ENCODE assay signal across 1 cellular context in the genomic region with DNA sequence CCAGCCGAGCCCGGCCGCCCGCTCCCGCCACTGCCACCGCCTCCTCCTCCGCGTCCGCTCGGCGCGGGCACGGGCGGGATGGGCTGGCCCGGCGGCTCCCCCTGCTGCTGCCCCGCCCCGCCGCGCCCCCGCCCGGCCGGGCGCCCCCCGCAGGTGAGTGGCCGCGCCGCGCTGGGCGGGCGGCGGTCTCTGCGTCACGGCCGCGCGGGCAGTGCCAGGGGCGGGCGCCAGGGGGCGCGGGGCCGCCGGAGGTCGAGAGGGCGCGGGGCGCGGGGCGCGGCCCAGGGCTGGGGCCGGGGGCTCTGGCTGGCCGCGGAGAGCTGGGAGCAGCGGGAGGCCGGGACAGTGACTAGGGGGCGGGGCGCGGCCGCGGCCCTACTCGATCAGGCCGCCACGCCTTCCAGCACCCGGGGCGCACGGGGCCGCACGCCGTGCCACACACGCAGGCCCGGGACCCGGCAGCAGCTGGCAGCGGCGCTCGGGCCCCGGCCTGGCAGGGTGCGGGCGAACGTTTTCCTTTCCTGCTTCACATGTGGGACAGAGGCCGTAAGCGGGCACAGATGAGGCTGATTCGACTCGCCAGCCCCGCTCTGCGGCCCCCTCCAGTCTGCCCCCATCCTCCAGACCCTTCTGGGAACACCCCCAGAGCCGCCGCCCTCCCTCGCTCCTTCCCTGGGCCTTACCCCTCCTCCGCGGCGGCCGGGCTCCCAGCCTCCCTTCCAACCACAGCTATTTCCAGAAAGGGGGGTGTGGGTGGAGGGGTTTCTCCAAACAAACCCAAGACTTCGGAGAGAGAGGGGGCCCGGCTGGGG.
TF ChIP-seq lines count a peak whose summit lies in the region.

No MANE protein-coding gene starts in this region.

TF ChIP-seq in K562, 482 proteins besides CTCF, POLR2A, EP300 and RAD21 (continues in another document):
- no peak for TF ChIP-seq POLR2H (tag; IDR thresholded peaks at IDR 0.05; ENCODE audit: low read depth)
- TF ChIP-seq ZFX (CRISPR knock-in tag; IDR thresholded peaks at IDR 0.05), result peak; percentile 41; the same call in 1 of the 2 replicates
- TF ChIP-seq, protein P1, sequence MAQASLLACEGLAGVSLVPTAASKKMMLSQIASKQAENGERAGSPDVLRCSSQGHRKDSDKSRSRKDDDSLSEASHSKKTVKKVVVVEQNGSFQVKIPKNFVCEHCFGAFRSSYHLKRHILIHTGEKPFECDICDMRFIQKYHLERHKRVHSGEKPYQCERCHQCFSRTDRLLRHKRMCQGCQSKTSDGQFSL (CRISPR knock-in tag; IDR thresholded peaks at IDR 0.05), result no peak
- TF ChIP-seq, protein P1 (tag; IDR thresholded peaks at IDR 0.05), result no peak
- TF ChIP-seq MIER1 (IDR thresholded peaks at IDR 0.05; ENCODE audit: low read depth), result no peak
- 0 out of 2 replicates have a peak, but pooled peaks have one; percentile 6 for TF ChIP-seq ELF1 (tag; IDR thresholded peaks at IDR 0.05)
- TF ChIP-seq, protein P2, sequence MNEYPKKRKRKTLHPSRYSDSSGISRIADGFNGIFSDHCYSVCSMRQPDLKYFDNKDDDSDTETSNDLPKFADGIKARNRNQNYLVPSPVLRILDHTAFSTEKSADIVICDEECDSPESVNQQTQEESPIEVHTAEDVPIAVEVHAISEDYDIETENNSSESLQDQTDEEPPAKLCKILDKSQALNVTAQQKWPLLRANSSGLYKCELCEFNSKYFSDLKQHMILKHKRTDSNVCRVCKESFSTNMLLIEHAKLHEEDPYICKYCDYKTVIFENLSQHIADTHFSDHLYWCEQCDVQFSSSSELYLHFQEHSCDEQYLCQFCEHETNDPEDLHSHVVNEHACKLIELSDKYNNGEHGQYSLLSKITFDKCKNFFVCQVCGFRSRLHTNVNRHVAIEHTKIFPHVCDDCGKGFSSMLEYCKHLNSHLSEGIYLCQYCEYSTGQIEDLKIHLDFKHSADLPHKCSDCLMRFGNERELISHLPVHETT (CRISPR knock-in tag; conservative IDR thresholded peaks at IDR 0.05 in 1 of 2, IDR thresholded peaks at IDR 0.05 in 1 of 2), result peak in 1 of 2 experiments; percentile 95; a peak in 2 of 4 replicates
- TF ChIP-seq, protein P3, sequence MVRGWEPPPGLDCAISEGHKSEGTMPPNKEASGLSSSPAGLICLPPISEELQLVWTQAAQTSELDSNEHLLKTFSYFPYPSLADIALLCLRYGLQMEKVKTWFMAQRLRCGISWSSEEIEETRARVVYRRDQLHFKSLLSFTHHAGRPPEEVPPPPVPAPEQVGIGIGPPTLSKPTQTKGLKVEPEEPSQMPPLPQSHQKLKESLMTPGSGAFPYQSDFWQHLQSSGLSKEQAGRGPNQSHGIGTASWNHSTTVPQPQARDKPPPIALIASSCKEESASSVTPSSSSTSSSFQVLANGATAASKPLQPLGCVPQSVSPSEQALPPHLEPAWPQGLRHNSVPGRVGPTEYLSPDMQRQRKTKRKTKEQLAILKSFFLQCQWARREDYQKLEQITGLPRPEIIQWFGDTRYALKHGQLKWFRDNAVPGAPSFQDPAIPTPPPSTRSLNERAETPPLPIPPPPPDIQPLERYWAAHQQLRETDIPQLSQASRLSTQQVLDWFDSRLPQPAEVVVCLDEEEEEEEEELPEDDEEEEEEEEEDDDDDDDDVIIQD (CRISPR knock-in tag; IDR thresholded peaks at IDR 0.05), result no peak
- TF ChIP-seq SETDB1 (IDR thresholded peaks at IDR 0.05; ENCODE audit: low read length), result no peak
- no peak for TF ChIP-seq SP1 (CRISPR knock-in tag; IDR thresholded peaks at IDR 0.05)
- TF ChIP-seq, protein P4, sequence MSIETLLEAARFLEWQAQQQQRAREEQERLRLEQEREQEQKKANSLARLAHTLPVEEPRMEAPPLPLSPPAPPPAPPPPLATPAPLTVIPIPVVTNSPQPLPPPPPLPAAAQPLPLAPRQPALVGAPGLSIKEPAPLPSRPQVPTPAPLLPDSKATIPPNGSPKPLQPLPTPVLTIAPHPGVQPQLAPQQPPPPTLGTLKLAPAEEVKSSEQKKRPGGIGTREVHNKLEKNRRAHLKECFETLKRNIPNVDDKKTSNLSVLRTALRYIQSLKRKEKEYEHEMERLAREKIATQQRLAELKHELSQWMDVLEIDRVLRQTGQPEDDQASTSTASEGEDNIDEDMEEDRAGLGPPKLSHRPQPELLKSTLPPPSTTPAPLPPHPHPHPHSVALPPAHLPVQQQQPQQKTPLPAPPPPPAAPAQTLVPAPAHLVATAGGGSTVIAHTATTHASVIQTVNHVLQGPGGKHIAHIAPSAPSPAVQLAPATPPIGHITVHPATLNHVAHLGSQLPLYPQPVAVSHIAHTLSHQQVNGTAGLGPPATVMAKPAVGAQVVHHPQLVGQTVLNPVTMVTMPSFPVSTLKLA (conservative IDR thresholded peaks at IDR 0.05), result no peak
- no peak for TF ChIP-seq RBM15 (IDR thresholded peaks at IDR 0.05; ENCODE audit: insufficient read depth, low read length)
- TF ChIP-seq, protein P5, sequence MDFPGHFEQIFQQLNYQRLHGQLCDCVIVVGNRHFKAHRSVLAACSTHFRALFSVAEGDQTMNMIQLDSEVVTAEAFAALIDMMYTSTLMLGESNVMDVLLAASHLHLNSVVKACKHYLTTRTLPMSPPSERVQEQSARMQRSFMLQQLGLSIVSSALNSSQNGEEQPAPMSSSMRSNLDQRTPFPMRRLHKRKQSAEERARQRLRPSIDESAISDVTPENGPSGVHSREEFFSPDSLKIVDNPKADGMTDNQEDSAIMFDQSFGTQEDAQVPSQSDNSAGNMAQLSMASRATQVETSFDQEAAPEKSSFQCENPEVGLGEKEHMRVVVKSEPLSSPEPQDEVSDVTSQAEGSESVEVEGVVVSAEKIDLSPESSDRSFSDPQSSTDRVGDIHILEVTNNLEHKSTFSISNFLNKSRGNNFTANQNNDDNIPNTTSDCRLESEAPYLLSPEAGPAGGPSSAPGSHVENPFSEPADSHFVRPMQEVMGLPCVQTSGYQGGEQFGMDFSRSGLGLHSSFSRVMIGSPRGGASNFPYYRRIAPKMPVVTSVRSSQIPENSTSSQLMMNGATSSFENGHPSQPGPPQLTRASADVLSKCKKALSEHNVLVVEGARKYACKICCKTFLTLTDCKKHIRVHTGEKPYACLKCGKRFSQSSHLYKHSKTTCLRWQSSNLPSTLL (IDR thresholded peaks at IDR 0.05), result no peak
- TF ChIP-seq E2F3 (CRISPR knock-in tag; IDR thresholded peaks at IDR 0.05), result no peak
- TF ChIP-seq, protein P6, sequence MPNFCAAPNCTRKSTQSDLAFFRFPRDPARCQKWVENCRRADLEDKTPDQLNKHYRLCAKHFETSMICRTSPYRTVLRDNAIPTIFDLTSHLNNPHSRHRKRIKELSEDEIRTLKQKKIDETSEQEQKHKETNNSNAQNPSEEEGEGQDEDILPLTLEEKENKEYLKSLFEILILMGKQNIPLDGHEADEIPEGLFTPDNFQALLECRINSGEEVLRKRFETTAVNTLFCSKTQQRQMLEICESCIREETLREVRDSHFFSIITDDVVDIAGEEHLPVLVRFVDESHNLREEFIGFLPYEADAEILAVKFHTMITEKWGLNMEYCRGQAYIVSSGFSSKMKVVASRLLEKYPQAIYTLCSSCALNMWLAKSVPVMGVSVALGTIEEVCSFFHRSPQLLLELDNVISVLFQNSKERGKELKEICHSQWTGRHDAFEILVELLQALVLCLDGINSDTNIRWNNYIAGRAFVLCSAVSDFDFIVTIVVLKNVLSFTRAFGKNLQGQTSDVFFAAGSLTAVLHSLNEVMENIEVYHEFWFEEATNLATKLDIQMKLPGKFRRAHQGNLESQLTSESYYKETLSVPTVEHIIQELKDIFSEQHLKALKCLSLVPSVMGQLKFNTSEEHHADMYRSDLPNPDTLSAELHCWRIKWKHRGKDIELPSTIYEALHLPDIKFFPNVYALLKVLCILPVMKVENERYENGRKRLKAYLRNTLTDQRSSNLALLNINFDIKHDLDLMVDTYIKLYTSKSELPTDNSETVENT (CRISPR knock-in tag; IDR thresholded peaks at IDR 0.05), result peak; percentile 34; the same call in 1 of the 2 replicates
- TF ChIP-seq, protein P7, sequence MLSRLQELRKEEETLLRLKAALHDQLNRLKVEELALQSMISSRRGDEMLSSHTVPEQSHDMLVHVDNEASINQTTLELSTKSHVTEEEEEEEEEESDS (CRISPR knock-in tag; IDR thresholded peaks at IDR 0.05), result no peak
- TF ChIP-seq ZNF354B (CRISPR knock-in tag; IDR thresholded peaks at IDR 0.05), result no peak
- no peak; the same call in 1 of the 2 replicates for TF ChIP-seq FOXP1 (CRISPR knock-in tag; IDR thresholded peaks at IDR 0.05)
- TF ChIP-seq, protein P8, sequence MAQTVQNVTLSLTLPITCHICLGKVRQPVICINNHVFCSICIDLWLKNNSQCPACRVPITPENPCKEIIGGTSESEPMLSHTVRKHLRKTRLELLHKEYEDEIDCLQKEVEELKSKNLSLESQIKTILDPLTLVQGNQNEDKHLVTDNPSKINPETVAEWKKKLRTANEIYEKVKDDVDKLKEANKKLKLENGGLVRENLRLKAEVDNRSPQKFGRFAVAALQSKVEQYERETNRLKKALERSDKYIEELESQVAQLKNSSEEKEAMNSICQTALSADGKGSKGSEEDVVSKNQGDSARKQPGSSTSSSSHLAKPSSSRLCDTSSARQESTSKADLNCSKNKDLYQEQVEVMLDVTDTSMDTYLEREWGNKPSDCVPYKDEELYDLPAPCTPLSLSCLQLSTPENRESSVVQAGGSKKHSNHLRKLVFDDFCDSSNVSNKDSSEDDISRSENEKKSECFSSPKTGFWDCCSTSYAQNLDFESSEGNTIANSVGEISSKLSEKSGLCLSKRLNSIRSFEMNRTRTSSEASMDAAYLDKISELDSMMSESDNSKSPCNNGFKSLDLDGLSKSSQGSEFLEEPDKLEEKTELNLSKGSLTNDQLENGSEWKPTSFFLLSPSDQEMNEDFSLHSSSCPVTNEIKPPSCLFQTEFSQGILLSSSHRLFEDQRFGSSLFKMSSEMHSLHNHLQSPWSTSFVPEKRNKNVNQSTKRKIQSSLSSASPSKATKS (CRISPR knock-in tag; IDR thresholded peaks at IDR 0.05), result no peak
- 0 out of 4 replicates have a peak, but pooled peaks of 1 of the 2 experiments have one; percentile 12 for TF ChIP-seq SIN3A (IDR thresholded peaks at IDR 0.05; ENCODE audit: borderline replicate concordance in 2 of 2, control insufficient read depth in 1 of 2, low read depth in 2 of 2, low read length in 2 of 2)
- peak; percentile 70 for TF ChIP-seq CREM (IDR thresholded peaks at IDR 0.05; ENCODE audit: low read depth)
- TF ChIP-seq, protein P9, sequence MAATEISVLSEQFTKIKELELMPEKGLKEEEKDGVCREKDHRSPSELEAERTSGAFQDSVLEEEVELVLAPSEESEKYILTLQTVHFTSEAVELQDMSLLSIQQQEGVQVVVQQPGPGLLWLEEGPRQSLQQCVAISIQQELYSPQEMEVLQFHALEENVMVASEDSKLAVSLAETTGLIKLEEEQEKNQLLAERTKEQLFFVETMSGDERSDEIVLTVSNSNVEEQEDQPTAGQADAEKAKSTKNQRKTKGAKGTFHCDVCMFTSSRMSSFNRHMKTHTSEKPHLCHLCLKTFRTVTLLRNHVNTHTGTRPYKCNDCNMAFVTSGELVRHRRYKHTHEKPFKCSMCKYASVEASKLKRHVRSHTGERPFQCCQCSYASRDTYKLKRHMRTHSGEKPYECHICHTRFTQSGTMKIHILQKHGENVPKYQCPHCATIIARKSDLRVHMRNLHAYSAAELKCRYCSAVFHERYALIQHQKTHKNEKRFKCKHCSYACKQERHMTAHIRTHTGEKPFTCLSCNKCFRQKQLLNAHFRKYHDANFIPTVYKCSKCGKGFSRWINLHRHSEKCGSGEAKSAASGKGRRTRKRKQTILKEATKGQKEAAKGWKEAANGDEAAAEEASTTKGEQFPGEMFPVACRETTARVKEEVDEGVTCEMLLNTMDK (IDR thresholded peaks at IDR 0.05; ENCODE audit: borderline replicate concordance, insufficient read depth, low read depth, low read length, poor library complexity, severe bottlenecking), result peak; percentile 96
- TF ChIP-seq, protein P10, sequence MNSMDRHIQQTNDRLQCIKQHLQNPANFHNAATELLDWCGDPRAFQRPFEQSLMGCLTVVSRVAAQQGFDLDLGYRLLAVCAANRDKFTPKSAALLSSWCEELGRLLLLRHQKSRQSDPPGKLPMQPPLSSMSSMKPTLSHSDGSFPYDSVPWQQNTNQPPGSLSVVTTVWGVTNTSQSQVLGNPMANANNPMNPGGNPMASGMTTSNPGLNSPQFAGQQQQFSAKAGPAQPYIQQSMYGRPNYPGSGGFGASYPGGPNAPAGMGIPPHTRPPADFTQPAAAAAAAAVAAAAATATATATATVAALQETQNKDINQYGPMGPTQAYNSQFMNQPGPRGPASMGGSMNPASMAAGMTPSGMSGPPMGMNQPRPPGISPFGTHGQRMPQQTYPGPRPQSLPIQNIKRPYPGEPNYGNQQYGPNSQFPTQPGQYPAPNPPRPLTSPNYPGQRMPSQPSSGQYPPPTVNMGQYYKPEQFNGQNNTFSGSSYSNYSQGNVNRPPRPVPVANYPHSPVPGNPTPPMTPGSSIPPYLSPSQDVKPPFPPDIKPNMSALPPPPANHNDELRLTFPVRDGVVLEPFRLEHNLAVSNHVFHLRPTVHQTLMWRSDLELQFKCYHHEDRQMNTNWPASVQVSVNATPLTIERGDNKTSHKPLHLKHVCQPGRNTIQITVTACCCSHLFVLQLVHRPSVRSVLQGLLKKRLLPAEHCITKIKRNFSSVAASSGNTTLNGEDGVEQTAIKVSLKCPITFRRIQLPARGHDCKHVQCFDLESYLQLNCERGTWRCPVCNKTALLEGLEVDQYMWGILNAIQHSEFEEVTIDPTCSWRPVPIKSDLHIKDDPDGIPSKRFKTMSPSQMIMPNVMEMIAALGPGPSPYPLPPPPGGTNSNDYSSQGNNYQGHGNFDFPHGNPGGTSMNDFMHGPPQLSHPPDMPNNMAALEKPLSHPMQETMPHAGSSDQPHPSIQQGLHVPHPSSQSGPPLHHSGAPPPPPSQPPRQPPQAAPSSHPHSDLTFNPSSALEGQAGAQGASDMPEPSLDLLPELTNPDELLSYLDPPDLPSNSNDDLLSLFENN (IDR thresholded peaks at IDR 0.05; ENCODE audit: low read depth in 2 of 2, low read length in 2 of 2), result no peak
- TF ChIP-seq PTTG1 (tag; IDR thresholded peaks at IDR 0.05; ENCODE audit: low read depth), result no peak
- TF ChIP-seq SRSF3 (IDR thresholded peaks at IDR 0.05; ENCODE audit: insufficient read depth, low read length), result 0 out of 2 replicates have a peak, but pooled peaks have one; percentile 30
- TF ChIP-seq, protein P11, sequence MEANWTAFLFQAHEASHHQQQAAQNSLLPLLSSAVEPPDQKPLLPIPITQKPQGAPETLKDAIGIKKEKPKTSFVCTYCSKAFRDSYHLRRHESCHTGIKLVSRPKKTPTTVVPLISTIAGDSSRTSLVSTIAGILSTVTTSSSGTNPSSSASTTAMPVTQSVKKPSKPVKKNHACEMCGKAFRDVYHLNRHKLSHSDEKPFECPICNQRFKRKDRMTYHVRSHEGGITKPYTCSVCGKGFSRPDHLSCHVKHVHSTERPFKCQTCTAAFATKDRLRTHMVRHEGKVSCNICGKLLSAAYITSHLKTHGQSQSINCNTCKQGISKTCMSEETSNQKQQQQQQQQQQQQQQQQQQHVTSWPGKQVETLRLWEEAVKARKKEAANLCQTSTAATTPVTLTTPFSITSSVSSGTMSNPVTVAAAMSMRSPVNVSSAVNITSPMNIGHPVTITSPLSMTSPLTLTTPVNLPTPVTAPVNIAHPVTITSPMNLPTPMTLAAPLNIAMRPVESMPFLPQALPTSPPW (CRISPR knock-in tag; IDR thresholded peaks at IDR 0.05), result peak; percentile 98
- no peak for TF ChIP-seq ZNF785 (CRISPR knock-in tag; IDR thresholded peaks at IDR 0.05)
- no peak for TF ChIP-seq SAP30 (IDR thresholded peaks at IDR 0.05; ENCODE audit: borderline replicate concordance, insufficient read depth, low read depth, low read length, poor library complexity, severe bottlenecking)
- TF ChIP-seq NR4A1 (CRISPR knock-in tag; IDR thresholded peaks at IDR 0.05), result no peak; the same call in 1 of the 2 replicates
- TF ChIP-seq NR4A1 (tag; IDR thresholded peaks at IDR 0.05), result no peak
